27 cellular contexts compared by ENCODE assay signal in the genomic region with DNA sequence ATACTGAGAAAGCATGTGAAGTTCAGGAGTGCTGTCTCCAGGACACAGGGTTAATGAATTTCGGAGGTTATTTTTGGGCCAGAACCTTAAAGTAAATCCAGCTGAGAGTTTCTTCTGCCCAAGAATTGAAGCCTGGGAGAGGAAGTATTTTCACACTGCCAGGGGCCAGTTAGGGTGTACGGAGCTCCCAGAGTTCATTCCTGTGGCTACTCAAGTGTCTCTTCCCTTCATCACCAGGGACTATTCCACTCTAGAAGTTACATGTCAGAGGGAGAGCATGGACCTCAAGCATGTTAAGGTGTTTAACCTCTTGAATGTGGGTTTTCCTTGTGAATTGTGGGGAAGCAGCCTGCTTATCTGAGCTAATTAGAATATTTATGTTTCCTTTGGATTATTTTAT.
"Had no signal": no experiment of that assay in that cellular context is flagged by ENCODE, and none has a peak within 500 bp of the region (broad histone marks: within the 10 kb centered on the region; RNA-seq: fewer than 3 reads in every experiment).

No MANE protein-coding gene starts in this region.

- H3K27ac Mint-ChIP-seq: activated CD4-positive, alpha-beta memory T cell treated with anti-CD3 and anti-CD28 coated beads for 36 hours; activated naive CD8-positive, alpha-beta T cell; activated T-helper 2 cell treated with anti-CD3 and anti-CD28 coated beads, Interferon-gamma antibody, Interleukin-2, Interleukin-4, amounts not matched to agents 10 μg/mL and 5 μg/mL and 100 μg/mL, durations not matched to agents 14 hours and 24 hours and 36 hours; T-helper 2 cell treated with Interferon-gamma antibody and Interleukin-4, amounts not matched to agents 5 μg/mL and 100 μg/mL, for 36 hours had no signal

- H3K4me2 ChIP-seq: SK-N-SH had no signal

- H3K4me3 Mint-ChIP-seq: activated CD4-positive, alpha-beta memory T cell treated with anti-CD3 and anti-CD28 coated beads for 36 hours; activated naive CD8-positive, alpha-beta T cell; T-helper 2 cell treated with Interferon-gamma antibody and Interleukin-4, amounts not matched to agents 5 μg/mL and 100 μg/mL, for 36 hours had no signal

- H3K4me1 ChIP-seq: Peyer's patch, SJCRH30 had no signal

- H3K9me2 ChIP-seq: SK-N-SH had no signal

- H3K27me3 ChIP-seq: brain microvascular endothelial cell, cardiac muscle cell, MG63, Peyer's patch, SJCRH30 had no signal

- H3K27ac ChIP-seq: brain microvascular endothelial cell, cardiac muscle cell, Peyer's patch, RWPE1, SJCRH30 had no signal

- DNase-seq: activated CD4-positive, alpha-beta memory T cell treated with anti-CD3 and anti-CD28 coated beads for 36 hours; activated CD4-positive, alpha-beta T cell treated with anti-CD3 and anti-CD28 coated beads for 48 hours; activated CD4-positive, CD25-positive, alpha-beta regulatory T cell treated with anti-CD3 and anti-CD28 coated beads, Interleukin-2, amount 50 U/mL, for 72 hours; activated CD8-positive, alpha-beta memory T cell treated with anti-CD3 and anti-CD28 coated beads for 24 hours; activated gamma-delta T cell treated with Interleukin-2 at 50 U/mL for 16 hours; activated T-cell treated with anti-CD3 and anti-CD28 coated beads, Interleukin-2, amount 50 U/mL, for 48 hours; brain microvascular endothelial cell; MG63; MV-4-11; NCI-H1092 treated with DMSO at 0.1 percent for 48 hours; NCI-H1436; NCI-H1694 treated with DMSO at 0.1 percent for 48 hours; NCI-H2029 treated with DMSO at 0.1 percent for 48 hours; NCI-H345; NCI-H510A; NCI-H526 treated with DMSO at 0.1 percent for 48 hours; NCI-H82; NK-92 treated with Interleukin-12 subunit alpha and Interleukin-12 subunit beta, amount 100 ng/mL, for 24 hours; Peyer's patch; Right ventricle myocardium superior; SJCRH30; SK-N-SH had no signal

- H3K27me3 Mint-ChIP-seq: activated naive CD8-positive, alpha-beta T cell had no signal

- H3K36me3 ChIP-seq: brain microvascular endothelial cell, cardiac muscle cell, MG63, Peyer's patch had no signal

- H3K4me3 ChIP-seq: cardiac muscle cell, MG63, Peyer's patch, SJCRH30 had no signal

- H3K9ac ChIP-seq: SK-N-SH had no signal
